Comparison of ENCODE assay signal across 19 cellular contexts in the genomic region with DNA sequence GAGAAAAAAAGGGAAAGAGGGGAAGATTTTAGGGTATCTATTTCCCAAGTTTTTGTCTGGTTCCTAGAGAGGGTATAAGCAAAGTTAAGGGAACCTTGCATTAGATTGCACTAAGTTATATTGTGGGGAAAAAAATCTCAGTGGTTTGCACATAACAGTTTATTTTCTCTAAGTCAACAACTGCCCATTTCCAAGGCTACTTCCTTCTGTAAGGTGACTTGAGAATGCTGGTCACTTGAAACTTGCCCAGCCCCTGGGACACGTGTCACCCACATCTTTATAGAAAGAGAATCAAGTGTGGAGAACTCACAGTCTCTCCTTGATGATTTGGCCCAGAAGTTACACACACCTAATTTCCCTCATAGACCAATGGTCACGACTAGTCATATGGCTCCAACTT.
DNase-seq lines count a peak whose midpoint lies in the region; ATAC-seq and TF ChIP-seq lines count a peak whose summit lies in the region.
"Had no signal": no experiment of that assay in that cellular context is flagged by ENCODE, and none has a peak within 500 bp of the region (broad histone marks: within the 10 kb centered on the region; RNA-seq: fewer than 3 reads in every experiment).

No MANE protein-coding gene starts in this region.

- no peaks in the 10 kb centered on the region for H3K9me3 ChIP-seq in lung (ENCODE audit: control insufficient read depth in 2 of 2, insufficient read depth in 1 of 2, low read length in 1 of 2)
- no peaks in the 10 kb centered on the region for H3K9me3 ChIP-seq in naive thymus-derived CD4-positive, alpha-beta T cell (ENCODE audit: control insufficient read depth in 2 of 3, low read length in 3 of 3)
- H3K9me3 ChIP-seq: BLaER1 treated with 17β-estradiol and CSF1 and Interleukin-3, amounts not matched to agents 10 nM and 100 nM; Caco-2 had no signal

- no peaks in the 10 kb centered on the region for H3K4me1 Mint-ChIP-seq in activated CD8-positive, alpha-beta T cell treated with anti-CD3 and anti-CD28 coated beads, Interleukin-2, amount 10 ng/mL, durations not matched to agents 7 days and 5 days (ENCODE audit: low read depth)
- no peaks in the 10 kb centered on the region for H3K4me1 Mint-ChIP-seq in activated CD8-positive, alpha-beta T cell treated with anti-CD3 and anti-CD28 coated beads for 36 hours (ENCODE audit: low read depth)
- no peaks in the 10 kb centered on the region for H3K4me1 Mint-ChIP-seq in naive thymus-derived CD4-positive, alpha-beta T cell
- H3K4me1 Mint-ChIP-seq: B cell had no signal

- H3K27me3 ChIP-seq in lung (ENCODE audit: control insufficient read depth, insufficient read depth), result no peaks in the 10 kb centered on the region
- H3K27me3 ChIP-seq in naive thymus-derived CD4-positive, alpha-beta T cell (ENCODE audit: control insufficient read depth in 2 of 2, insufficient read depth in 2 of 2, low read length in 2 of 2), result no peaks in the 10 kb centered on the region
- H3K27me3 ChIP-seq: BLaER1 treated with 17β-estradiol and CSF1 and Interleukin-3, amounts not matched to agents 10 nM and 100 nM had no signal

- no peak for ATAC-seq in activated CD8-positive, alpha-beta T cell treated with anti-CD3 and anti-CD28 coated beads, Interleukin-2, amount 10 ng/mL, durations not matched to agents 7 days and 5 days
- ATAC-seq in activated CD8-positive, alpha-beta T cell treated with anti-CD3 and anti-CD28 coated beads for 36 hours, result no peak
- no peak for ATAC-seq in lung (ENCODE audit: insufficient read depth, low FRiP score)
- ATAC-seq in naive thymus-derived CD4-positive, alpha-beta T cell, result no peak
- ATAC-seq: A549; CD8-positive, alpha-beta T cell had no signal

- H3K4me3 Mint-ChIP-seq in activated CD8-positive, alpha-beta T cell treated with anti-CD3 and anti-CD28 coated beads, Interleukin-2, amount 10 ng/mL, durations not matched to agents 7 days and 5 days, result no peak overlapping the region
- no peak overlapping the region for H3K4me3 Mint-ChIP-seq in activated CD8-positive, alpha-beta T cell treated with anti-CD3 and anti-CD28 coated beads for 36 hours
- H3K4me3 Mint-ChIP-seq in naive thymus-derived CD4-positive, alpha-beta T cell, result no peak overlapping the region
- H3K4me3 Mint-ChIP-seq: B cell; CD4-positive, alpha-beta T cell; CD8-positive, alpha-beta T cell had no signal

- 65 to 68% methylated on average over 2 of the region's 2 CpGs for WGBS in lung, 2 donors

- no peaks in the 10 kb centered on the region for H3K36me3 Mint-ChIP-seq in activated CD8-positive, alpha-beta T cell treated with anti-CD3 and anti-CD28 coated beads, Interleukin-2, amount 10 ng/mL, durations not matched to agents 7 days and 5 days (ENCODE audit: low read depth)
- no peaks in the 10 kb centered on the region for H3K36me3 Mint-ChIP-seq in activated CD8-positive, alpha-beta T cell treated with anti-CD3 and anti-CD28 coated beads for 36 hours (ENCODE audit: low read depth)
- no peaks in the 10 kb centered on the region for H3K36me3 Mint-ChIP-seq in naive thymus-derived CD4-positive, alpha-beta T cell
- H3K36me3 Mint-ChIP-seq: CD8-positive, alpha-beta T cell had no signal

- no peaks in the 10 kb centered on the region for H3K9me3 Mint-ChIP-seq in activated CD8-positive, alpha-beta T cell treated with anti-CD3 and anti-CD28 coated beads, Interleukin-2, amount 10 ng/mL, durations not matched to agents 7 days and 5 days (ENCODE audit: insufficient read depth)
- no peaks in the 10 kb centered on the region for H3K9me3 Mint-ChIP-seq in activated CD8-positive, alpha-beta T cell treated with anti-CD3 and anti-CD28 coated beads for 36 hours
- H3K9me3 Mint-ChIP-seq in naive thymus-derived CD4-positive, alpha-beta T cell, result peaks cover 0 to 8% (median 0%) of the 10 kb centered on the region in 11 donors
- H3K9me3 Mint-ChIP-seq: CD4-positive, alpha-beta T cell; CD8-positive, alpha-beta T cell had no signal

- intact Hi-C loops in activated CD8-positive, alpha-beta T cell treated with anti-CD3 and anti-CD28 coated beads for 36 hours (cut with micrococcal nuclease), result no loop called here
- intact Hi-C loops in naive thymus-derived CD4-positive, alpha-beta T cell (cut with micrococcal nuclease), result loop anchor here in 1 of 2 donors (10.0 kb wide), 1 partner anchor 100 kb away; no protein-coding TSS in a partner anchor

- peak; percentile 4 for DNase-seq in activated CD8-positive, alpha-beta T cell treated with anti-CD3 and anti-CD28 coated beads, Interleukin-2, amount 10 ng/mL, durations not matched to agents 7 days and 5 days
- no peak for DNase-seq in activated CD8-positive, alpha-beta T cell treated with anti-CD3 and anti-CD28 coated beads for 36 hours
- DNase-seq in lung (ENCODE audit: low spot score) (peak; percentile 9), mucosa of gallbladder (ENCODE audit: low spot score) (peak; percentile 6), NCI-H2081 (lab: John Stamatoyannopoulos, UW) (no peak), NCI-H748 treated with DMSO at 0.1 percent for 48 hours (lab: John Stamatoyannopoulos, UW) (no peak)
- no peak for DNase-seq in naive thymus-derived CD4-positive, alpha-beta T cell
- DNase-seq: AML-193; Caco-2; Calu3; CD4-positive, alpha-beta T cell; CD8-positive, alpha-beta T cell; DMS79 treated with DMSO at 0.1 percent for 48 hours; GF-D8 had no signal

- peaks cover 10% of the 10 kb centered on the region for H3K27me3 Mint-ChIP-seq in activated CD8-positive, alpha-beta T cell treated with anti-CD3 and anti-CD28 coated beads, Interleukin-2, amount 10 ng/mL, durations not matched to agents 7 days and 5 days (ENCODE audit: low read depth)
- peaks cover 12% of the 10 kb centered on the region for H3K27me3 Mint-ChIP-seq in activated CD8-positive, alpha-beta T cell treated with anti-CD3 and anti-CD28 coated beads for 36 hours
- peaks cover 3 to 15% (median 9%) of the 10 kb centered on the region in 5 donors for H3K27me3 Mint-ChIP-seq in naive thymus-derived CD4-positive, alpha-beta T cell

- no peaks in the 10 kb centered on the region for H3K4me1 ChIP-seq in lung (ENCODE audit: control insufficient read depth in 2 of 2, insufficient read depth in 2 of 2, low read length in 2 of 2)
- H3K4me1 ChIP-seq in naive thymus-derived CD4-positive, alpha-beta T cell (ENCODE audit: control insufficient read depth in 2 of 2, insufficient read depth in 2 of 2, low read length in 2 of 2), result no peaks in the 10 kb centered on the region
- H3K4me1 ChIP-seq: A549; BLaER1 treated with 17β-estradiol and CSF1 and Interleukin-3, amounts not matched to agents 10 nM and 100 nM had no signal

- POLR2A ChIA-PET in activated CD8-positive, alpha-beta T cell treated with anti-CD3 and anti-CD28 coated beads, Interleukin-2, amount 10 ng/mL, durations not matched to agents 7 days and 5 days (lab: Charles Lee), result no interaction called here
- POLR2A ChIA-PET in activated CD8-positive, alpha-beta T cell treated with anti-CD3 and anti-CD28 coated beads for 36 hours (lab: Charles Lee), result no interaction called here
- POLR2A ChIA-PET in naive thymus-derived CD4-positive, alpha-beta T cell (lab: Charles Lee), result no interaction called here

- H3K27ac Mint-ChIP-seq in activated CD8-positive, alpha-beta T cell treated with anti-CD3 and anti-CD28 coated beads, Interleukin-2, amount 10 ng/mL, durations not matched to agents 7 days and 5 days, result no peak overlapping the region
- H3K27ac Mint-ChIP-seq in activated CD8-positive, alpha-beta T cell treated with anti-CD3 and anti-CD28 coated beads for 36 hours, result no peak overlapping the region
- no peak overlapping the region for H3K27ac Mint-ChIP-seq in naive thymus-derived CD4-positive, alpha-beta T cell
- H3K27ac Mint-ChIP-seq: B cell; CD4-positive, alpha-beta T cell; CD8-positive, alpha-beta T cell had no signal

- CTCF ChIA-PET in activated CD8-positive, alpha-beta T cell treated with anti-CD3 and anti-CD28 coated beads, Interleukin-2, amount 10 ng/mL, durations not matched to agents 7 days and 5 days (lab: Charles Lee), result no interaction called here
- CTCF ChIA-PET in activated CD8-positive, alpha-beta T cell treated with anti-CD3 and anti-CD28 coated beads for 36 hours (lab: Charles Lee), result no interaction called here
- CTCF ChIA-PET in naive thymus-derived CD4-positive, alpha-beta T cell (lab: Charles Lee), result no interaction called here

- no peak overlapping the region for H3K4me3 ChIP-seq in lung
- no peak overlapping the region for H3K4me3 ChIP-seq in naive thymus-derived CD4-positive, alpha-beta T cell (ENCODE audit: low read length)
- H3K4me3 ChIP-seq: A549; BLaER1 treated with 17β-estradiol and CSF1 and Interleukin-3, amounts not matched to agents 10 nM and 100 nM had no signal

- no peak for TF ChIP-seq CTCF in activated CD8-positive, alpha-beta T cell treated with anti-CD3 and anti-CD28 coated beads for 36 hours (IDR thresholded peaks at IDR 0.05)
- no peak for TF ChIP-seq CTCF in lung (IDR thresholded peaks at IDR 0.05; ENCODE audit: control extremely low read depth, extremely low read depth)

- H3K27ac ChIP-seq in lung (ENCODE audit: low read depth in 1 of 2, low read length in 1 of 2), result no peak overlapping the region
- H3K27ac ChIP-seq in naive thymus-derived CD4-positive, alpha-beta T cell (ENCODE audit: low read depth, low read length), result no peak overlapping the region
- H3K27ac ChIP-seq: 22Rv1; A549; BLaER1 treated with 17β-estradiol and CSF1 and Interleukin-3, amounts not matched to agents 10 nM and 100 nM; C4-2B had no signal

- no peaks in the 10 kb centered on the region for H3K36me3 ChIP-seq in lung (ENCODE audit: control insufficient read depth in 2 of 2, insufficient read depth in 2 of 2, low read length in 2 of 2)
- H3K36me3 ChIP-seq in naive thymus-derived CD4-positive, alpha-beta T cell (ENCODE audit: control insufficient read depth in 2 of 3, insufficient read depth in 3 of 3, low read length in 3 of 3), result no peaks in the 10 kb centered on the region
- H3K36me3 ChIP-seq: BLaER1 treated with 17β-estradiol and CSF1 and Interleukin-3, amounts not matched to agents 10 nM and 100 nM had no signal

Comparison
In these comparisons a context has a peak if more than half of its experiments do, and no peak if none do; other contexts are left out.
1. DNase-seq: peak in activated CD8-positive, alpha-beta T cell treated with anti-CD3 and anti-CD28 coated beads, Interleukin-2, amount 10 ng/mL, durations not matched to agents 7 days and 5 days (single experiment), lung (single experiment) and mucosa of gallbladder (single experiment); none in activated CD8-positive, alpha-beta T cell treated with anti-CD3 and anti-CD28 coated beads for 36 hours (single experiment), NCI-H2081 (0 of 2), naive thymus-derived CD4-positive, alpha-beta T cell (0 of 9) and NCI-H748 treated with DMSO at 0.1 percent for 48 hours (single experiment).